ENCODE assay signal across 18 cellular contexts in genomic region chr15:38896652-38897051, GRCh38.
"Had no signal": no experiment of that assay in that cellular context is flagged by ENCODE, and none has a peak within 500 bp of the region (broad histone marks: within the 10 kb centered on the region; RNA-seq: fewer than 3 reads in every experiment).

No MANE protein-coding gene starts in this region.

- H3K79me2 ChIP-seq: parathyroid adenoma had no signal

- H3K4me2 ChIP-seq: neural progenitor cell had no signal

- ATAC-seq: activated CD8-positive, alpha-beta T cell treated with anti-CD3 and anti-CD28 coated beads, Interleukin-2, amount 10 ng/mL, durations not matched to agents 7 days and 5 days; body of pancreas; stimulated activated naive B cell treated with anti-CD40 and anti-IgM and Interleukin-4, amounts not matched to agents 10 μg/mL and 1 μg/mL and 100 μg/mL, for 72 hours had no signal

- H3K36me3 ChIP-seq: adrenal gland, neural progenitor cell, tibial artery, uterus had no signal

- H3K9ac ChIP-seq: neural progenitor cell, parathyroid adenoma had no signal

- H3K4me3 ChIP-seq: adrenal gland, body of pancreas, neural progenitor cell, tibial artery, uterus had no signal

- H3K27me3 ChIP-seq: adrenal gland, body of pancreas, neural progenitor cell, tibial artery, uterus had no signal

- H3K9me3 ChIP-seq: adrenal gland, body of pancreas, tibial artery, uterus had no signal

- DNase-seq: activated CD4-positive, alpha-beta T cell treated with anti-CD3 and anti-CD28 coated beads, Interleukin-2, amount 10 ng/mL, durations not matched to agents 24 days and 14 days; activated CD4-positive, CD25-positive, alpha-beta regulatory T cell; activated CD8-positive, alpha-beta memory T cell treated with anti-CD3 and anti-CD28 coated beads, Interleukin-2, amount 50 U/mL, for 4 hours; activated CD8-positive, alpha-beta T cell treated with anti-CD3 and anti-CD28 coated beads, Interleukin-2, amount 10 ng/mL, durations not matched to agents 7 days and 5 days; activated effector memory CD4-positive, alpha-beta T cell treated with anti-CD3 and anti-CD28 coated beads, Interleukin-2, amount 50 U/mL, for 16 hours; activated T-cell treated with anti-CD3 and anti-CD28 coated beads, Interleukin-2, amount 50 U/mL, for 48 hours; adrenal gland; body of pancreas; central memory CD4-positive, alpha-beta T cell; effector CD8-positive, alpha-beta T cell; foreskin melanocyte; stimulated activated CD4-positive, alpha-beta T cell treated with anti-CD3 and anti-CD28 coated beads, Interleukin-15, amount 100 ng/mL, for 24 hours; stimulated activated CD4-positive, alpha-beta T cell treated with anti-CD3 and anti-CD28 coated beads, Interleukin-4, amount 100 ng/mL, for 1 hour; stimulated activated naive B cell treated with anti-CD40 and anti-IgM and Interleukin-4, amounts not matched to agents 10 μg/mL and 1 μg/mL and 100 μg/mL, for 72 hours; tibial artery; uterus had no signal

- H3K4me1 ChIP-seq: parathyroid adenoma, uterus had no signal

- H3K27ac ChIP-seq: adrenal gland, body of pancreas, neural progenitor cell, parathyroid adenoma, tibial artery, uterus had no signal

- H2AFZ ChIP-seq: neural progenitor cell, parathyroid adenoma had no signal
